Comparison of ENCODE assay signal across 11 cellular contexts in genomic region chrX:54659547-54659946, GRCh38.
"Had no signal": no experiment of that assay in that cellular context is flagged by ENCODE, and none has a peak within 500 bp of the region (broad histone marks: within the 10 kb centered on the region; RNA-seq: fewer than 3 reads in every experiment).

No MANE protein-coding gene starts in this region.

- H2AFZ ChIP-seq: GM23338 had no signal

- ATAC-seq: GM23338 had no signal

- H3K27ac ChIP-seq: HL-60, KMS-11 had no signal

- H3K4me1 Mint-ChIP-seq: GM23338, H9 had no signal

- DNase-seq: H9, HCEC 1CT, HFFc6, IMR-90, Karpas-422, KBM-7 had no signal

- H3K4me3 Mint-ChIP-seq: GM23338, H9, HFFc6 had no signal

- FAIRE-seq: H1, H54 had no signal

- H3K27ac Mint-ChIP-seq: GM23338, H9, HFFc6 had no signal

- H3K9ac ChIP-seq: KMS-11 had no signal

- H3K4me2 ChIP-seq: GM23338, KMS-11 had no signal

- H3K4me3 ChIP-seq: GM23338 had no signal
